Comparison of ENCODE assay signal across 20 cellular contexts in genomic region chr2:194491409-194492115, GRCh38.
"Had no signal": no experiment of that assay in that cellular context is flagged by ENCODE, and none has a peak within 500 bp of the region (broad histone marks: within the 10 kb centered on the region; RNA-seq: fewer than 3 reads in every experiment).

No MANE protein-coding gene starts in this region.

- H3K27ac Mint-ChIP-seq: activated naive CD8-positive, alpha-beta T cell treated with anti-CD3 and anti-CD28 coated beads for 36 hours; activated T-helper 1 cell treated with anti-CD3 and anti-CD28 coated beads, Interleukin-12 subunit alpha, Interleukin-12 subunit beta, Interleukin-2, Interleukin-4 antibody, amounts not matched to agents 30 ng/mL and 10 ng/mL and 1 ng/mL, durations not matched to agents 14 hours and 24 hours and 36 hours; naive B cell had no signal

- ATAC-seq: gastrocnemius medialis, left lung, right lobe of liver had no signal

- H3K4me3 Mint-ChIP-seq: activated naive CD8-positive, alpha-beta T cell treated with anti-CD3 and anti-CD28 coated beads for 36 hours; activated T-helper 1 cell treated with anti-CD3 and anti-CD28 coated beads, Interleukin-12 subunit alpha, Interleukin-12 subunit beta, Interleukin-2, Interleukin-4 antibody, amounts not matched to agents 30 ng/mL and 10 ng/mL and 1 ng/mL, durations not matched to agents 14 hours and 24 hours and 36 hours; naive B cell; neural crest cell had no signal

- H3K9me3 Mint-ChIP-seq: activated naive CD8-positive, alpha-beta T cell treated with anti-CD3 and anti-CD28 coated beads for 36 hours; activated T-helper 1 cell treated with anti-CD3 and anti-CD28 coated beads, Interleukin-12 subunit alpha, Interleukin-12 subunit beta, Interleukin-2, Interleukin-4 antibody, amounts not matched to agents 30 ng/mL and 10 ng/mL and 1 ng/mL, durations not matched to agents 14 hours and 24 hours and 36 hours; naive B cell had no signal

- DNase-seq: activated CD4-positive, alpha-beta T cell treated with anti-CD3 and anti-CD28 coated beads for 1 hour; activated CD4-positive, alpha-beta T cell treated with anti-CD3 and anti-CD28 coated beads, Interleukin-2, amount 50 U/mL, for 4 hours; activated naive CD8-positive, alpha-beta T cell treated with anti-CD3 and anti-CD28 coated beads for 36 hours; activated T-cell treated with anti-CD3 and anti-CD28 coated beads for 4 hours; amygdala; cerebellar nuclear complex; esophagus squamous epithelium; gastrocnemius medialis; hippocampal formation; kidney glomerular epithelial cell; left lung; naive B cell; posterior cingulate gyrus; right lobe of liver; stimulated activated CD4-positive, alpha-beta T cell treated with anti-CD3 and anti-CD28 coated beads, Interleukin-2, amount 100 ng/mL, for 24 hours; stimulated activated naive CD4-positive, alpha-beta T cell; T-helper 9 cell; upper lobe of left lung had no signal

- H3K4me1 Mint-ChIP-seq: activated naive CD8-positive, alpha-beta T cell treated with anti-CD3 and anti-CD28 coated beads for 36 hours; naive B cell; neural crest cell had no signal

- H3K27me3 Mint-ChIP-seq: activated naive CD8-positive, alpha-beta T cell treated with anti-CD3 and anti-CD28 coated beads for 36 hours; naive B cell had no signal

- H3K36me3 Mint-ChIP-seq: activated naive CD8-positive, alpha-beta T cell treated with anti-CD3 and anti-CD28 coated beads for 36 hours; naive B cell had no signal
